ENCODE assay signal across 13 cellular contexts in the genomic region with DNA sequence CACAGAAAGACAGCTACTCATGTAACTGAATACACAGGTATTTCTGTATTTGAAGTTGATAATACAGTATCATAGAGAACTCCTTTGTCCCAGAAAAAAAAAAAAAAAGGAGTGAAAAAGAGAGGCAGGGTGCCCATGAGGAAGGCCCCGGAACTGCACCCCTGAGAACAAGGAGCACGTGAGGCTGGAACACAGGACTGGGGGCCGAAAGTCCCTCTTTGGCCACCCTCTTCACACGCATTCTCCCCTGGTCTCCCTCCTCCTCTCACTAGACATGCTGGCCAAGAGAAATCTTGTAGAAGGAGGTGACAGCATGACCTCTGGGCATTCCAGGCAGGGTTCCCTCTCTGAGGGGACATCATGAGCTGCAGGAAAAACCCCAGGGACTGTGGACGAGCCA.
A peak's percentile ranks its signal among the peaks of the same experiment; 100 is the strongest.
DNase-seq lines count a peak whose midpoint lies in the region; TF ChIP-seq lines count a peak whose summit lies in the region.
"Had no signal": no experiment of that assay in that cellular context is flagged by ENCODE, and none has a peak within 500 bp of the region (broad histone marks: within the 10 kb centered on the region; RNA-seq: fewer than 3 reads in every experiment).

No MANE protein-coding gene starts in this region.

- peaks cover 7% of the 10 kb centered on the region for H3K36me3 ChIP-seq in suprapubic skin

- no peaks in the 10 kb centered on the region for H3K9me3 ChIP-seq in suprapubic skin
- H3K9me3 ChIP-seq: BLaER1, upper lobe of left lung had no signal

- no peaks in the 10 kb centered on the region for H3K9me3 Mint-ChIP-seq in activated T-cell treated with anti-CD3 and anti-CD28 coated beads, Interleukin-2, amount 50 U/mL, for 24 hours
- no peaks in the 10 kb centered on the region for H3K9me3 Mint-ChIP-seq in brain

- H3K4me3 Mint-ChIP-seq in activated T-cell treated with anti-CD3 and anti-CD28 coated beads, Interleukin-2, amount 50 U/mL, for 24 hours: no peak overlapping the region
- H3K4me3 Mint-ChIP-seq in brain: no peak overlapping the region

- no peaks in the 10 kb centered on the region for H3K27me3 ChIP-seq in suprapubic skin
- H3K27me3 ChIP-seq: BLaER1, upper lobe of left lung had no signal

- no peak for DNase-seq in activated T-cell treated with anti-CD3 and anti-CD28 coated beads, Interleukin-2, amount 50 U/mL, for 24 hours
- DNase-seq in activated T-cell treated with anti-CD3 and anti-CD28 coated beads, Interleukin-2, amount 50 U/mL, for 48 hours: no peak
- DNase-seq in iPS-NIHi11 (ENCODE audit: low spot score): peak; percentile 52
- DNase-seq in suprapubic skin (ENCODE audit: low spot score in 2 of 2): no peak
- DNase-seq in H4 (ENCODE audit: low spot score): no peak
- DNase-seq in HuH-7.5 (ENCODE audit: low spot score): no peak
- DNase-seq in SW480 (ENCODE audit: low spot score): no peak
- DNase-seq: activated CD4-positive, alpha-beta T cell treated with anti-CD3 and anti-CD28 coated beads, Interleukin-2, amount 50 U/mL, for 1 hour; cerebellar nuclear complex; upper lobe of left lung had no signal

- peaks cover 3% of the 10 kb centered on the region for H3K4me1 Mint-ChIP-seq in activated T-cell treated with anti-CD3 and anti-CD28 coated beads, Interleukin-2, amount 50 U/mL, for 24 hours (ENCODE audit: low read depth)
- H3K4me1 Mint-ChIP-seq in brain: peaks cover 65% of the 10 kb centered on the region

- H3K27me3 Mint-ChIP-seq in activated T-cell treated with anti-CD3 and anti-CD28 coated beads, Interleukin-2, amount 50 U/mL, for 24 hours: no peaks in the 10 kb centered on the region
- H3K27me3 Mint-ChIP-seq in brain: no peaks in the 10 kb centered on the region

- H3K27ac ChIP-seq in suprapubic skin: peak overlapping the region; percentile 29
- H3K27ac ChIP-seq: BLaER1, KMS-11 had no signal

- 62% methylated on average over 5 of the region's 5 CpGs for WGBS in suprapubic skin

- TF ChIP-seq EP300 in suprapubic skin (IDR thresholded peaks at IDR 0.05): no peak

- no peak for TF ChIP-seq POLR2A in suprapubic skin (IDR thresholded peaks at IDR 0.05)

- no peak overlapping the region for H3K4me3 ChIP-seq in suprapubic skin
- H3K4me3 ChIP-seq: BLaER1, upper lobe of left lung had no signal

- TF ChIP-seq CTCF in brain (conservative IDR thresholded peaks at IDR 0.05) (peak in 1 of 2 experiments; percentile 54), suprapubic skin (IDR thresholded peaks at IDR 0.05) (peak; percentile 9 to 44)

- H3K27ac Mint-ChIP-seq in activated T-cell treated with anti-CD3 and anti-CD28 coated beads, Interleukin-2, amount 50 U/mL, for 24 hours: peak overlapping the region; percentile 78
- peak overlapping the region; percentile 57 to 94 (median 84) for H3K27ac Mint-ChIP-seq in brain

- peaks cover 94% of the 10 kb centered on the region for H3K36me3 Mint-ChIP-seq in activated T-cell treated with anti-CD3 and anti-CD28 coated beads, Interleukin-2, amount 50 U/mL, for 24 hours (ENCODE audit: low read depth)
- peaks cover 75% of the 10 kb centered on the region for H3K36me3 Mint-ChIP-seq in brain

- peaks cover 20% of the 10 kb centered on the region for H3K4me1 ChIP-seq in suprapubic skin
- H3K4me1 ChIP-seq: BLaER1 had no signal
